11 cellular contexts compared by ENCODE assay signal in genomic region chr6:112626468-112627082, GRCh38.
DNase-seq lines count a peak whose midpoint lies in the region; ATAC-seq and TF ChIP-seq lines count a peak whose summit lies in the region.
"Had no signal": no experiment of that assay in that cellular context is flagged by ENCODE, and none has a peak within 500 bp of the region (broad histone marks: within the 10 kb centered on the region; RNA-seq: fewer than 3 reads in every experiment).

No MANE protein-coding gene starts in this region.

- no peak overlapping the region for H3K4me3 ChIP-seq in BLaER1 treated with 17β-estradiol and CSF1 and Interleukin-3, amounts not matched to agents 10 nM and 100 nM
- no peak overlapping the region for H3K4me3 ChIP-seq in fibroblast of the aortic adventitia (ENCODE audit: low read depth, low read length)

- ATAC-seq in GM21619 (IDR thresholded peaks at IDR 0.05; ENCODE audit: unreplicated experiment): peak; percentile 82
- ATAC-seq in HG03045 (IDR thresholded peaks at IDR 0.05; ENCODE audit: unreplicated experiment): no peak
- ATAC-seq in HG02588 (IDR thresholded peaks at IDR 0.05; ENCODE audit: unreplicated experiment): no peak

- no peaks in the 10 kb centered on the region for H4K20me1 ChIP-seq in BLaER1 treated with 17β-estradiol and CSF1 and Interleukin-3, amounts not matched to agents 10 nM and 100 nM

- no peak overlapping the region for H3K9ac ChIP-seq in BLaER1 treated with 17β-estradiol and CSF1 and Interleukin-3, amounts not matched to agents 10 nM and 100 nM

- no peaks in the 10 kb centered on the region for H3K36me3 ChIP-seq in BLaER1 treated with 17β-estradiol and CSF1 and Interleukin-3, amounts not matched to agents 10 nM and 100 nM

- H3K9me3 ChIP-seq in BLaER1 treated with 17β-estradiol and CSF1 and Interleukin-3, amounts not matched to agents 10 nM and 100 nM (replicated peaks in 1 of 11): no peaks in the 10 kb centered on the region

- DNase-seq in M059J (ENCODE audit: low read depth) (peak; percentile 84), fibroblast of the aortic adventitia (ENCODE audit: low read depth) (peak; percentile 48), T-helper 2 cell (no peak), globus pallidus (ENCODE audit: low spot score) (no peak)
- DNase-seq: activated CD8-positive, alpha-beta memory T cell treated with anti-CD3 and anti-CD28 coated beads, Interleukin-2, amount 50 U/mL, for 48 hours; DMS153; NCI-H1048 had no signal

- TF ChIP-seq CTCF in fibroblast of the aortic adventitia (IDR thresholded peaks at IDR 0.05; ENCODE audit: insufficient read depth, low read length): no peak

- H3K27me3 ChIP-seq in BLaER1 treated with 17β-estradiol and CSF1 and Interleukin-3, amounts not matched to agents 10 nM and 100 nM: no peaks in the 10 kb centered on the region

- H3K4me2 ChIP-seq in BLaER1 treated with 17β-estradiol and CSF1 and Interleukin-3, amounts not matched to agents 10 nM and 100 nM: peak overlapping the region in 8 of 11 experiments; percentile 8 to 52 (median 25); a peak in 10 of 22 replicates

- peak overlapping the region in 6 of 11 experiments; percentile 31 to 51 (median 41); a peak in 11 of 22 replicates for H3K27ac ChIP-seq in BLaER1 treated with 17β-estradiol and CSF1 and Interleukin-3, amounts not matched to agents 10 nM and 100 nM

- H3K4me1 ChIP-seq in BLaER1 treated with 17β-estradiol and CSF1 and Interleukin-3, amounts not matched to agents 10 nM and 100 nM: peaks cover 0 to 12% (median 7%) of the 10 kb centered on the region in 10 experiments; a peak in 14 of 20 replicates

Comparison
In these comparisons a context has a peak if more than half of its experiments do, and no peak if none do; other contexts are left out.
1. DNase-seq: peak in M059J (single experiment) and fibroblast of the aortic adventitia (single experiment); none in T-helper 2 cell (0 of 5) and globus pallidus (single experiment).